Comparison of ENCODE assay signal across 16 cellular contexts in the genomic region with DNA sequence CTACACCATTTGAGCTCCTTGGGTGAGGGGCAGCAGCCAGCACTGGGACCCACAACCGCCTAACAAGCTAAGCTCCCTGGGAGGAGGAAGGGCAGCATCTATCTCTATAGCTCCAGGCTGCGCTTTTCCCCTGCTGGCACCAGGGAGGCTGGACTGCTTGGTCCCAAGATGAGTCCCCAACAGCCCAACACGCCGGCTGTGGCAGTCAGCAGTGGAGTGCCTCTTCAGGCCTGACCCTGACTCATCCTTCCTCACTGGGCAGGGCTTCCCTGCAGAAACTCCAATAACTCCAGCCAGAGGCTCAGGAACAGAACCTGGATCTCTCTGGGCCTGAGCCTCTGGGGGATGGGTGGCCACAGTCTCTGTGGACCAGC.
DNase-seq lines count a peak whose midpoint lies in the region; ATAC-seq and TF ChIP-seq lines count a peak whose summit lies in the region.
"Had no signal": no experiment of that assay in that cellular context is flagged by ENCODE, and none has a peak within 500 bp of the region (broad histone marks: within the 10 kb centered on the region; RNA-seq: fewer than 3 reads in every experiment).

No MANE protein-coding gene starts in this region.

- H3K27ac Mint-ChIP-seq in CD8-positive, alpha-beta memory T cell: no peak overlapping the region
- H3K27ac Mint-ChIP-seq: B cell; CD8-positive, alpha-beta T cell; T-helper 2 cell treated with Interferon-gamma antibody and Interleukin-4, amounts not matched to agents 5 μg/mL and 100 μg/mL, for 36 hours had no signal

- ATAC-seq in DND-41 (ENCODE audit: insufficient read depth, low read depth): no peak
- peak; percentile 11 for ATAC-seq in HG02885 (IDR thresholded peaks at IDR 0.05; ENCODE audit: poor library complexity, unreplicated experiment)
- ATAC-seq: CD8-positive, alpha-beta T cell had no signal

- H3K27me3 ChIP-seq in DND-41 (ENCODE audit: insufficient read depth, low read length, poor library complexity): no peaks in the 10 kb centered on the region
- no peaks in the 10 kb centered on the region for H3K27me3 ChIP-seq in CD8-positive, alpha-beta memory T cell (ENCODE audit: insufficient read depth, low read length, poor library complexity, severe bottlenecking)
- H3K27me3 ChIP-seq: Peyer's patch had no signal

- no peak for TF ChIP-seq POLR2A in erythroblast (IDR thresholded peaks at IDR 0.05; ENCODE audit: low read length)

- H2AFZ ChIP-seq in DND-41 (ENCODE audit: low read depth, low read length): peak overlapping the region; percentile 86
- H2AFZ ChIP-seq in OCI-LY7 (ENCODE audit: low read length): 0 out of 2 replicates have a peak overlapping the region, but pooled peaks have one; percentile 46

- no peak for TF ChIP-seq CTCF in DND-41 (IDR thresholded peaks at IDR 0.05; ENCODE audit: borderline replicate concordance, extremely low read depth, low read length, poor library complexity, severe bottlenecking)
- no peak for TF ChIP-seq CTCF in OCI-LY7 (conservative IDR thresholded peaks at IDR 0.05; ENCODE audit: low read length)

- no peak overlapping the region; the same call in 1 of the 2 replicates for H3K27ac ChIP-seq in DND-41 (ENCODE audit: low read length)
- H3K27ac ChIP-seq in OCI-LY7 (ENCODE audit: low read depth, low read length, poor library complexity, severe bottlenecking): no peak overlapping the region
- H3K27ac ChIP-seq in CD8-positive, alpha-beta memory T cell (ENCODE audit: low read depth, low read length): no peak overlapping the region
- H3K27ac ChIP-seq: Peyer's patch had no signal

- intact Hi-C loops in OCI-LY7 (cut with micrococcal nuclease; ENCODE audit: unreplicated experiment): no loop called here

- peaks cover 0 to 9% (median 5%) of the 10 kb centered on the region in 5 donors for H3K9me3 Mint-ChIP-seq in CD8-positive, alpha-beta memory T cell
- H3K9me3 Mint-ChIP-seq: CD8-positive, alpha-beta T cell had no signal

- no peaks in the 10 kb centered on the region for H3K36me3 ChIP-seq in DND-41 (ENCODE audit: insufficient read depth, low read length)
- H3K36me3 ChIP-seq in OCI-LY7 (ENCODE audit: insufficient read depth, low read length): no peaks in the 10 kb centered on the region
- H3K36me3 ChIP-seq in CD8-positive, alpha-beta memory T cell (ENCODE audit: insufficient read depth, low read length): no peaks in the 10 kb centered on the region
- H3K36me3 ChIP-seq: Peyer's patch had no signal

- POLR2A ChIA-PET in OCI-LY7 (lab: Charles Lee): no interaction called here
- POLR2A ChIA-PET in CD8-positive, alpha-beta memory T cell (lab: Charles Lee): no interaction called here

- H3K4me2 ChIP-seq in DND-41 (ENCODE audit: insufficient read depth, low read length) (peak overlapping the region; percentile 60), OCI-LY7 (ENCODE audit: low read length) (no peak overlapping the region)

- BruUV-seq in OCI-LY7 (replicated peaks; lab: Mats Ljungman, UMichigan): no TSS peak

- peak overlapping the region in 1 of 2 experiments; percentile 45; a peak in 2 of 4 replicates for H3K4me3 ChIP-seq in DND-41 (ENCODE audit: low read depth in 1 of 2, low read length in 2 of 2)
- no peak overlapping the region for H3K4me3 ChIP-seq in OCI-LY7 (ENCODE audit: low read depth, low read length, poor library complexity, severe bottlenecking)
- no peak overlapping the region for H3K4me3 ChIP-seq in CD8-positive, alpha-beta memory T cell (ENCODE audit: low read length)
- H3K4me3 ChIP-seq: Peyer's patch had no signal

- peaks cover 0 to 1% of the 10 kb centered on the region in 2 donors for H3K27me3 Mint-ChIP-seq in CD8-positive, alpha-beta memory T cell
- H3K27me3 Mint-ChIP-seq: B cell had no signal

- H3K9ac ChIP-seq in DND-41 (ENCODE audit: low read depth, low read length): no peak overlapping the region

- no peaks in the 10 kb centered on the region for H3K79me2 ChIP-seq in DND-41 (ENCODE audit: insufficient read depth, low read length)
- H3K79me2 ChIP-seq in OCI-LY7 (ENCODE audit: insufficient read depth, low read depth, low read length): no peaks in the 10 kb centered on the region

- H3K9me2 ChIP-seq in OCI-LY7 (ENCODE audit: insufficient read depth, low read length): no peaks in the 10 kb centered on the region

- H3K4me1 Mint-ChIP-seq in CD8-positive, alpha-beta memory T cell: peaks cover 4 to 9% (median 5%) of the 10 kb centered on the region in 3 donors

- H3K4me1 ChIP-seq in DND-41 (ENCODE audit: insufficient read depth, low read length) (peaks cover 15% of the 10 kb centered on the region), OCI-LY7 (ENCODE audit: insufficient read depth, low read length, poor library complexity, severe bottlenecking) (no peaks in the 10 kb centered on the region)
- H3K4me1 ChIP-seq in CD8-positive, alpha-beta memory T cell (ENCODE audit: insufficient read depth, low read length): no peaks in the 10 kb centered on the region
- H3K4me1 ChIP-seq: Peyer's patch had no signal

- no peaks in the 10 kb centered on the region for H3K9me3 ChIP-seq in DND-41 (ENCODE audit: insufficient read depth, low read length, severe bottlenecking)
- H3K9me3 ChIP-seq in OCI-LY7 (ENCODE audit: low read length): no peaks in the 10 kb centered on the region
- no peaks in the 10 kb centered on the region for H3K9me3 ChIP-seq in CD8-positive, alpha-beta memory T cell (ENCODE audit: low read length)
- H3K9me3 ChIP-seq: Peyer's patch had no signal

- no peak overlapping the region for H3K4me3 Mint-ChIP-seq in CD8-positive, alpha-beta memory T cell
- H3K4me3 Mint-ChIP-seq: B cell; CD8-positive, alpha-beta T cell; T-helper 2 cell treated with Interferon-gamma antibody and Interleukin-4, amounts not matched to agents 5 μg/mL and 100 μg/mL, for 36 hours had no signal

- CTCF ChIA-PET in OCI-LY7 (lab: Charles Lee; ENCODE audit: unreplicated experiment): no interaction called here
- CTCF ChIA-PET in CD8-positive, alpha-beta memory T cell (lab: Charles Lee): no interaction called here

- DNase-seq in DND-41 (no peak), OCI-LY7 (ENCODE audit: low spot score) (no peak), islet precursor cell (peak; percentile 62), HT-29 (ENCODE audit: low spot score) (no peak), erythroblast (lab: John Stamatoyannopoulos, UW) (no peak), NCI-H345 treated with DMSO at 0.1 percent for 48 hours (lab: John Stamatoyannopoulos, UW; ENCODE audit: unreplicated experiment) (no peak)
- DNase-seq in CD8-positive, alpha-beta memory T cell: no peak
- DNase-seq: CD8-positive, alpha-beta T cell; Karpas-422; NCI-H146; NCI-H2081 treated with DMSO at 0.1 percent for 48 hours; NCI-H526 treated with DMSO at 0.1 percent for 48 hours; Peyer's patch had no signal

- H3K36me3 Mint-ChIP-seq in CD8-positive, alpha-beta memory T cell: no peaks in the 10 kb centered on the region
- H3K36me3 Mint-ChIP-seq: CD8-positive, alpha-beta T cell had no signal

- H4K20me1 ChIP-seq in DND-41 (ENCODE audit: insufficient read depth, low read length): no peaks in the 10 kb centered on the region
- H4K20me1 ChIP-seq in OCI-LY7 (ENCODE audit: insufficient read depth, low read length): no peaks in the 10 kb centered on the region
